In genomic region chr11:17280494-17281127, GRCh38 we compare ENCODE assay signal across 17 cellular contexts. TPM values are rescaled to one million over a fixed set of nuclear protein-coding genes. Genes with fewer than 3 reads are reported as not detected.
DNase-seq lines count a peak whose midpoint lies in the region; ATAC-seq and TF ChIP-seq lines count a peak whose summit lies in the region.
"Had no signal": no experiment of that assay in that cellular context is flagged by ENCODE, and none has a peak within 500 bp of the region (broad histone marks: within the 10 kb centered on the region; RNA-seq: fewer than 3 reads in every experiment).

No MANE protein-coding gene starts in this region.

- peaks cover 11% of the 10 kb centered on the region; the same call in 1 of the 2 replicates for H3F3A ChIP-seq in GM23248 (ENCODE audit: insufficient read depth)

- no peak overlapping the region for H2BK5ac ChIP-seq in trophoblast cell (ENCODE audit: low read depth, low read length, poor library complexity)

- H3K79me2 ChIP-seq in GM23248 (ENCODE audit: insufficient read depth) (peaks cover 57% of the 10 kb centered on the region), trophoblast cell (ENCODE audit: control insufficient read depth, insufficient read depth, low read length, poor library complexity) (peaks cover 8% of the 10 kb centered on the region)

- no peaks in the 10 kb centered on the region for H3K9me2 ChIP-seq in GM23248 (ENCODE audit: insufficient read depth)

- no peak overlapping the region for H3K4ac ChIP-seq in trophoblast cell (ENCODE audit: low read depth, low read length)

- no peak overlapping the region for H4K12ac ChIP-seq in trophoblast cell (ENCODE audit: low read depth, low read length)

- no peaks in the 10 kb centered on the region for H3K27me3 ChIP-seq in GM23248 (replicated peaks; ENCODE audit: insufficient read depth)
- no peaks in the 10 kb centered on the region for H3K27me3 ChIP-seq in trophoblast cell (ENCODE audit: insufficient read depth, low read length)
- H3K27me3 ChIP-seq: breast epithelium, gastroesophageal sphincter, tibial nerve had no signal

- no peak overlapping the region for H3K14ac ChIP-seq in trophoblast cell (ENCODE audit: low read length)

- no peaks in the 10 kb centered on the region for H3K9me3 Mint-ChIP-seq in activated CD4-positive, alpha-beta T cell treated with anti-CD3 and anti-CD28 coated beads, Interleukin-2, amount 10 ng/mL, durations not matched to agents 7 days and 5 days
- H3K9me3 Mint-ChIP-seq in activated CD8-positive, alpha-beta T cell treated with anti-CD3 and anti-CD28 coated beads for 36 hours, result no peaks in the 10 kb centered on the region
- H3K9me3 Mint-ChIP-seq: dendritic cell treated with granulocyte-macrophage colony-stimulating factor and Interleukin-4, amounts not matched to agents 40 ng/mL and 50 ng/mL, for 4 days; stimulated activated memory B cell treated with anti-CD40 and anti-IgM and Interleukin-4, amounts not matched to agents 10 μg/mL and 1 μg/mL and 100 μg/mL, for 72 hours had no signal

- intact Hi-C loops in activated CD8-positive, alpha-beta T cell treated with anti-CD3 and anti-CD28 coated beads for 36 hours (cut with micrococcal nuclease), result loop anchor here (2.0 kb wide), 1 partner anchor 16 kb away; no protein-coding TSS in a partner anchor

- H3K4me3 Mint-ChIP-seq in activated CD4-positive, alpha-beta T cell treated with anti-CD3 and anti-CD28 coated beads, Interleukin-2, amount 10 ng/mL, durations not matched to agents 7 days and 5 days, result peak overlapping the region; percentile 10
- H3K4me3 Mint-ChIP-seq in activated CD8-positive, alpha-beta T cell treated with anti-CD3 and anti-CD28 coated beads for 36 hours, result peak overlapping the region; percentile 82
- H3K4me3 Mint-ChIP-seq: dendritic cell treated with granulocyte-macrophage colony-stimulating factor and Interleukin-4, amounts not matched to agents 40 ng/mL and 50 ng/mL, for 4 days; stimulated activated memory B cell treated with anti-CD40 and anti-IgM and Interleukin-4, amounts not matched to agents 10 μg/mL and 1 μg/mL and 100 μg/mL, for 72 hours had no signal

- peaks cover 39% of the 10 kb centered on the region for H3K36me3 Mint-ChIP-seq in activated CD4-positive, alpha-beta T cell treated with anti-CD3 and anti-CD28 coated beads, Interleukin-2, amount 10 ng/mL, durations not matched to agents 7 days and 5 days (ENCODE audit: low read depth)
- H3K36me3 Mint-ChIP-seq in activated CD8-positive, alpha-beta T cell treated with anti-CD3 and anti-CD28 coated beads for 36 hours (ENCODE audit: low read depth), result peaks cover 19% of the 10 kb centered on the region

- H3K36me3 ChIP-seq in GM23248 (ENCODE audit: low read depth) (0 out of 2 replicates have a peak, but pooled peaks cover 8% of the 10 kb centered on the region), trophoblast cell (ENCODE audit: control insufficient read depth in 1 of 2, insufficient read depth in 2 of 2, low read length in 2 of 2) (peaks cover 1 to 3% of the 10 kb centered on the region in 2 experiments)
- H3K36me3 ChIP-seq: breast epithelium had no signal

- no peak overlapping the region for H4K8ac ChIP-seq in trophoblast cell (ENCODE audit: low read depth, low read length)

- H3K9ac ChIP-seq in GM23248, result no peak overlapping the region
- no peak overlapping the region for H3K9ac ChIP-seq in trophoblast cell (ENCODE audit: low read length)

- no peak overlapping the region for H3K4me3 ChIP-seq in GM23248
- H3K4me3 ChIP-seq in trophoblast cell (ENCODE audit: low read depth, low read length), result no peak overlapping the region
- H3K4me3 ChIP-seq: breast epithelium, gastroesophageal sphincter, tibial nerve had no signal

- no peak overlapping the region for H3K27ac ChIP-seq in GM23248
- no peak overlapping the region for H3K27ac ChIP-seq in trophoblast cell (ENCODE audit: low read depth, low read length)
- H3K27ac ChIP-seq: breast epithelium, gastroesophageal sphincter, RWPE1, tibial nerve had no signal

- H3K9me3 ChIP-seq in GM23248 (ENCODE audit: low read depth) (no peaks in the 10 kb centered on the region), trophoblast cell (ENCODE audit: insufficient read depth, low read depth, low read length) (no peaks in the 10 kb centered on the region)
- H3K9me3 ChIP-seq: breast epithelium, gastroesophageal sphincter, tibial nerve had no signal

- POLR2A ChIA-PET in activated CD4-positive, alpha-beta T cell treated with anti-CD3 and anti-CD28 coated beads, Interleukin-2, amount 10 ng/mL, durations not matched to agents 7 days and 5 days (lab: Charles Lee), result no interaction called here
- POLR2A ChIA-PET in activated CD8-positive, alpha-beta T cell treated with anti-CD3 and anti-CD28 coated beads for 36 hours (lab: Charles Lee), result interaction anchor here (1.0 to 2.8 kb wide), 6 partner anchors 9 to 205 kb away, joined by 3 to 9 read pairs (median 4); no protein-coding TSS in a partner anchor

- DNase-seq in activated CD4-positive, alpha-beta T cell treated with anti-CD3 and anti-CD28 coated beads, Interleukin-2, amount 10 ng/mL, durations not matched to agents 7 days and 5 days, result no peak
- DNase-seq in activated CD4-positive, alpha-beta T cell treated with anti-CD3 and anti-CD28 coated beads for 1 hour, result no peak
- DNase-seq in GM23248 (no peak), fibroblast of the conjunctiva (ENCODE audit: low read depth) (peak; percentile 35), trophoblast cell (no peak), hypothalamus (lab: John Stamatoyannopoulos, UW) (no peak)
- DNase-seq in activated CD8-positive, alpha-beta T cell treated with anti-CD3 and anti-CD28 coated beads for 36 hours, result peak; percentile 18
- DNase-seq: COR-L47, midbrain, NCI-H1930 had no signal

- no peaks in the 10 kb centered on the region for H4K20me1 ChIP-seq in GM23248 (ENCODE audit: insufficient read depth)

- H3K4me1 Mint-ChIP-seq in activated CD4-positive, alpha-beta T cell treated with anti-CD3 and anti-CD28 coated beads, Interleukin-2, amount 10 ng/mL, durations not matched to agents 7 days and 5 days, result peaks cover 52% of the 10 kb centered on the region
- H3K4me1 Mint-ChIP-seq in activated CD8-positive, alpha-beta T cell treated with anti-CD3 and anti-CD28 coated beads for 36 hours (ENCODE audit: low read depth), result peaks cover 49% of the 10 kb centered on the region

- no peak overlapping the region for H4K91ac ChIP-seq in trophoblast cell (ENCODE audit: low read depth, low read length)

- H3K4me2 ChIP-seq in GM23248 (ENCODE audit: unreplicated experiment) (no peak overlapping the region), trophoblast cell (ENCODE audit: low read length) (no peak overlapping the region)

- 87 to 90% methylated on average over 9 of the region's 9 CpGs for WGBS in GM23248 (ENCODE audit: low coverage in 1 of 2, low lambda C conversion rate in 2 of 2, missing lambda C conversion rate in 2 of 2), 2 experiments
- no CpG with 5 or more reads among the region's 9 CpGs for WGBS in trophoblast cell (ENCODE audit: extremely low coverage, insufficient coverage, insufficient read length)

- H2AFZ ChIP-seq in GM23248 (0 out of 2 replicates have a peak overlapping the region, but pooled peaks have one; percentile 34), trophoblast cell (ENCODE audit: insufficient read depth, low read length, poor library complexity) (no peak overlapping the region)

- H3K18ac ChIP-seq in trophoblast cell (ENCODE audit: low read length), result no peak overlapping the region

- no peak for ATAC-seq in activated CD8-positive, alpha-beta T cell treated with anti-CD3 and anti-CD28 coated beads for 36 hours
- no peak for ATAC-seq in HG02870 (IDR thresholded peaks at IDR 0.05; ENCODE audit: unreplicated experiment)
- ATAC-seq: gastroesophageal sphincter; stimulated activated memory B cell treated with anti-CD40 and anti-IgM and Interleukin-4, amounts not matched to agents 10 μg/mL and 1 μg/mL and 100 μg/mL, for 72 hours had no signal

- H2BK120ac ChIP-seq in trophoblast cell (ENCODE audit: insufficient read depth, low read length, poor library complexity), result no peak overlapping the region

- CTCF ChIA-PET in activated CD4-positive, alpha-beta T cell treated with anti-CD3 and anti-CD28 coated beads, Interleukin-2, amount 10 ng/mL, durations not matched to agents 7 days and 5 days (lab: Charles Lee), result interaction anchor here (1.0 to 1.5 kb wide), 3 partner anchors 10 to 23 kb away, joined by 3 to 5 read pairs (median 4); no protein-coding TSS in a partner anchor
- CTCF ChIA-PET in activated CD8-positive, alpha-beta T cell treated with anti-CD3 and anti-CD28 coated beads for 36 hours (lab: Charles Lee), result interaction anchor here (0.9 to 4.1 kb wide), 4 partner anchors 11 to 73 kb away, joined by 3 to 21 read pairs (median 4); no protein-coding TSS in a partner anchor

- H3K23ac ChIP-seq in trophoblast cell (ENCODE audit: low read length), result no peak overlapping the region

- H3K79me1 ChIP-seq in trophoblast cell (ENCODE audit: low read length), result peaks cover 11% of the 10 kb centered on the region

- in situ Hi-C loops in GM23248 (cut with MboI), result no loop called here

- no peak for TF ChIP-seq CTCF in activated CD8-positive, alpha-beta T cell treated with anti-CD3 and anti-CD28 coated beads for 36 hours (IDR thresholded peaks at IDR 0.05)

- H3K4me1 ChIP-seq in GM23248 (ENCODE audit: insufficient read depth) (peaks cover 5% of the 10 kb centered on the region; the same call in 1 of the 2 replicates), trophoblast cell (ENCODE audit: control insufficient read depth in 1 of 2, insufficient read depth in 2 of 2, low read length in 2 of 2) (peaks cover 2% of the 10 kb centered on the region in 2 experiments)
- H3K4me1 ChIP-seq: breast epithelium had no signal

- no peaks in the 10 kb centered on the region for H3K27me3 Mint-ChIP-seq in activated CD4-positive, alpha-beta T cell treated with anti-CD3 and anti-CD28 coated beads, Interleukin-2, amount 10 ng/mL, durations not matched to agents 7 days and 5 days
- no peaks in the 10 kb centered on the region for H3K27me3 Mint-ChIP-seq in activated CD8-positive, alpha-beta T cell treated with anti-CD3 and anti-CD28 coated beads for 36 hours
- H3K27me3 Mint-ChIP-seq: dendritic cell treated with granulocyte-macrophage colony-stimulating factor and Interleukin-4, amounts not matched to agents 40 ng/mL and 50 ng/mL, for 4 days; stimulated activated memory B cell treated with anti-CD40 and anti-IgM and Interleukin-4, amounts not matched to agents 10 μg/mL and 1 μg/mL and 100 μg/mL, for 72 hours had no signal

- H2AK5ac ChIP-seq in trophoblast cell (ENCODE audit: low read length), result no peak overlapping the region

- peak overlapping the region; percentile 54 for H3K27ac Mint-ChIP-seq in activated CD4-positive, alpha-beta T cell treated with anti-CD3 and anti-CD28 coated beads, Interleukin-2, amount 10 ng/mL, durations not matched to agents 7 days and 5 days
- peak overlapping the region; percentile 92 for H3K27ac Mint-ChIP-seq in activated CD8-positive, alpha-beta T cell treated with anti-CD3 and anti-CD28 coated beads for 36 hours
- H3K27ac Mint-ChIP-seq: dendritic cell treated with granulocyte-macrophage colony-stimulating factor and Interleukin-4, amounts not matched to agents 40 ng/mL and 50 ng/mL, for 4 days; stimulated activated memory B cell treated with anti-CD40 and anti-IgM and Interleukin-4, amounts not matched to agents 10 μg/mL and 1 μg/mL and 100 μg/mL, for 72 hours had no signal

- no peak overlapping the region for H2BK12ac ChIP-seq in trophoblast cell (ENCODE audit: low read length)

RNA-seq across cellular contexts. Expression of gene NUCB2, which starts 4.1 kb away (rescaled TPM):
- 100 to 1,000 TPM; 161 to 180 TPM for total RNA-seq in activated CD4-positive, alpha-beta T cell treated with anti-CD3 and anti-CD28 coated beads, Interleukin-2, amount 10 ng/mL, durations not matched to agents 7 days and 5 days
- 71.5 and 95.0 TPM in 2 replicates for total RNA-seq in GM23248 (2014; rRNA removed; shearing (Covaris generic))
- 232 and 246 TPM in 2 replicates for polyA plus RNA-seq in GM23248 (2016; fragmentation: Nextera tagmentation; extraction: Ambion mirVana)
- 10 to 100 TPM; 81.9 to 86.0 TPM for total RNA-seq in activated CD8-positive, alpha-beta T cell treated with anti-CD3 and anti-CD28 coated beads for 36 hours
- 329 and 350 TPM in 2 replicates for polyA plus RNA-seq in trophoblast cell (2013)

Comparison
In these comparisons a context has a peak if more than half of its experiments do, and no peak if none do; other contexts are left out.
1. DNase-seq: peak in activated CD8-positive, alpha-beta T cell treated with anti-CD3 and anti-CD28 coated beads for 36 hours (single experiment) and fibroblast of the conjunctiva (single experiment); none in activated CD4-positive, alpha-beta T cell treated with anti-CD3 and anti-CD28 coated beads, Interleukin-2, amount 10 ng/mL, durations not matched to agents 7 days and 5 days (single experiment), activated CD4-positive, alpha-beta T cell treated with anti-CD3 and anti-CD28 coated beads for 1 hour (single experiment), GM23248 (single experiment), trophoblast cell (0 of 2) and hypothalamus (0 of 51).